Comparison of ENCODE assay signal across 26 cellular contexts in genomic region chr2:25966531-25967265, GRCh38. TPM values are rescaled to one million over a fixed set of nuclear protein-coding genes. Genes with fewer than 3 reads are reported as not detected.
A peak's percentile ranks its signal among the peaks of the same experiment; 100 is the strongest.
DNase-seq lines count a peak whose midpoint lies in the region; ATAC-seq and TF ChIP-seq lines count a peak whose summit lies in the region.
"Had no signal": no experiment of that assay in that cellular context is flagged by ENCODE, and none has a peak within 500 bp of the region (broad histone marks: within the 10 kb centered on the region; RNA-seq: fewer than 3 reads in every experiment).

No MANE protein-coding gene starts in this region.

- in situ Hi-C loops in Panc1 (cut with HindIII; ENCODE audit: low pct_unique_long_range_greater_than_20kb, low sequenced_read_pairs), result no loop called here

- intact Hi-C loops in left ventricle myocardium inferior (cut with micrococcal nuclease), result no loop called here
- intact Hi-C loops in Panc1 (cut with micrococcal nuclease; ENCODE audit: unreplicated experiment), result no loop called here
- intact Hi-C loops in thyroid gland (cut with DNase I), result no loop called here
- intact Hi-C loops in left colon (cut with DNase I, micrococcal nuclease), result no loop called here

- no peaks in the 10 kb centered on the region for H3K9me3 ChIP-seq in left ventricle myocardium inferior (replicated peaks)
- no peaks in the 10 kb centered on the region for H3K9me3 ChIP-seq in right atrium auricular region
- H3K9me3 ChIP-seq in Panc1 (ENCODE audit: control insufficient read depth, insufficient read depth, low read depth, low read length), result no peaks in the 10 kb centered on the region
- no peaks in the 10 kb centered on the region for H3K9me3 ChIP-seq in endodermal cell (ENCODE audit: control insufficient read depth, low read length)
- no peaks in the 10 kb centered on the region for H3K9me3 ChIP-seq in thyroid gland
- H3K9me3 ChIP-seq: BLaER1, Caco-2, left lung, ovary, upper lobe of left lung had no signal

- no TSS peak for BruUV-seq in Panc1 (replicated peaks; lab: Mats Ljungman, UMichigan)

- no peak overlapping the region for H3K4me3 ChIP-seq in left ventricle myocardium inferior
- no peak overlapping the region for H3K4me3 ChIP-seq in right atrium auricular region
- H3K4me3 ChIP-seq in Panc1 (ENCODE audit: low read depth in 2 of 2, low read length in 2 of 2), result no peak overlapping the region
- H3K4me3 ChIP-seq in endodermal cell (ENCODE audit: low read length), result no peak overlapping the region
- H3K4me3 ChIP-seq in thyroid gland (replicated peaks in 1 of 3), result no peak overlapping the region
- H3K4me3 ChIP-seq: BLaER1, left lung, ovary, upper lobe of left lung had no signal

- no peak overlapping the region for H3K27ac Mint-ChIP-seq in endodermal cell
- H3K27ac Mint-ChIP-seq: activated CD8-positive, alpha-beta T cell treated with anti-CD3 and anti-CD28 coated beads, Interleukin-2, amount 10 ng/mL, durations not matched to agents 7 days and 5 days; nephron had no signal

- no peaks in the 10 kb centered on the region for H3K9me3 Mint-ChIP-seq in endodermal cell
- H3K9me3 Mint-ChIP-seq: nephron had no signal

- no peaks in the 10 kb centered on the region for H3K4me1 Mint-ChIP-seq in endodermal cell
- H3K4me1 Mint-ChIP-seq: nephron had no signal

- H3K9ac ChIP-seq in endodermal cell (ENCODE audit: extremely low read depth, low read length, poor library complexity, severe bottlenecking), result no peak overlapping the region
- H3K9ac ChIP-seq: BLaER1 had no signal

- peaks cover 47% of the 10 kb centered on the region for H3K36me3 Mint-ChIP-seq in endodermal cell (ENCODE audit: low read depth)

- 0 out of 2 replicates have a peak, but pooled peaks have one; percentile 30 for ATAC-seq in Panc1
- ATAC-seq in GM18505 (IDR thresholded peaks at IDR 0.05; ENCODE audit: unreplicated experiment), result no peak
- ATAC-seq in left colon, result no peak
- ATAC-seq: activated CD8-positive, alpha-beta T cell treated with anti-CD3 and anti-CD28 coated beads, Interleukin-2, amount 10 ng/mL, durations not matched to agents 7 days and 5 days; foreskin keratinocyte; left lung had no signal

- H3K4me1 ChIP-seq in left ventricle myocardium inferior (peaks cover 13% of the 10 kb centered on the region), right atrium auricular region (peaks cover 0 to 4% of the 10 kb centered on the region in 2 donors), Panc1 (ENCODE audit: control insufficient read depth, insufficient read depth, low read length) (peaks cover 7% of the 10 kb centered on the region; the same call in 1 of the 2 replicates), endodermal cell (ENCODE audit: control insufficient read depth, insufficient read depth, low read length) (no peaks in the 10 kb centered on the region), thyroid gland (peaks cover 17 to 41% of the 10 kb centered on the region in 2 donors)
- H3K4me1 ChIP-seq: Caco-2, foreskin keratinocyte had no signal

- H3K36me3 ChIP-seq in left ventricle myocardium inferior (no peaks in the 10 kb centered on the region), right atrium auricular region (no peaks in the 10 kb centered on the region), Panc1 (ENCODE audit: control insufficient read depth, insufficient read depth, low read length) (no peaks in the 10 kb centered on the region), endodermal cell (ENCODE audit: control insufficient read depth, insufficient read depth, low read length) (peaks cover 22% of the 10 kb centered on the region), thyroid gland (no peaks in the 10 kb centered on the region)
- H3K36me3 ChIP-seq: left lung, ovary had no signal

- DNase-seq in left ventricle myocardium inferior (no peak), right atrium auricular region (ENCODE audit: low spot score) (no peak), Panc1 (ENCODE audit: low read depth, low spot score) (no peak), endodermal cell (no peak), thyroid gland (peak; percentile 72 to 77), DMS 273 (lab: John Stamatoyannopoulos, UW; ENCODE audit: unreplicated experiment) (no peak), left colon (no peak)
- DNase-seq: ACHN; activated CD4-positive, alpha-beta T cell treated with anti-CD3 and anti-CD28 coated beads for 1 hour; activated CD8-positive, alpha-beta T cell treated with anti-CD3 and anti-CD28 coated beads, Interleukin-2, amount 10 ng/mL, durations not matched to agents 7 days and 5 days; activated effector memory CD4-positive, alpha-beta T cell treated with anti-CD3 and anti-CD28 coated beads, Interleukin-2, amount 50 U/mL, for 16 hours; Caco-2; DMS79 treated with DMSO at 0.1 percent for 48 hours; effector memory CD4-positive, alpha-beta T cell; foreskin keratinocyte; Kasumi-1; left lung; NCI-H1092 treated with DMSO at 0.1 percent for 48 hours; NCI-H187 treated with DMSO at 0.1 percent for 48 hours; NCI-H774; ovary; SHP77 treated with DMSO at 0.1 percent for 48 hours; upper lobe of left lung had no signal

- CTCF ChIA-PET in Panc1 (lab: Charles Lee), result no interaction called here

- H3K4me3 Mint-ChIP-seq in endodermal cell, result no peak overlapping the region
- H3K4me3 Mint-ChIP-seq: activated CD8-positive, alpha-beta T cell treated with anti-CD3 and anti-CD28 coated beads, Interleukin-2, amount 10 ng/mL, durations not matched to agents 7 days and 5 days; nephron had no signal

- no peak overlapping the region for H3K27ac ChIP-seq in left ventricle myocardium inferior (replicated peaks)
- no peak overlapping the region for H3K27ac ChIP-seq in right atrium auricular region
- no peak overlapping the region for H3K27ac ChIP-seq in Panc1 (ENCODE audit: low read length)
- H3K27ac ChIP-seq in endodermal cell (ENCODE audit: low read depth, low read length), result no peak overlapping the region
- H3K27ac ChIP-seq in thyroid gland, result peak overlapping the region; percentile 31 to 83 (median 71)
- H3K27ac ChIP-seq: BLaER1, foreskin keratinocyte, left lung, ovary, upper lobe of left lung had no signal

- no peaks in the 10 kb centered on the region for H3K27me3 Mint-ChIP-seq in endodermal cell (ENCODE audit: insufficient read depth)

- TF ChIP-seq CTCF in left ventricle myocardium inferior (IDR thresholded peaks at IDR 0.05; ENCODE audit: borderline replicate concordance), result peak; percentile 36
- TF ChIP-seq CTCF in right atrium auricular region (IDR thresholded peaks at IDR 0.05), result no peak
- TF ChIP-seq CTCF in Panc1 (IDR thresholded peaks at IDR 0.05), result no peak
- TF ChIP-seq CTCF in endodermal cell (conservative IDR thresholded peaks at IDR 0.05), result peak; percentile 43
- TF ChIP-seq CTCF in thyroid gland (IDR thresholded peaks at IDR 0.05), result peak in 4 of 6 experiments; percentile 32 to 44 (median 36)

- H3K27me3 ChIP-seq in left ventricle myocardium inferior (ENCODE audit: low read depth) (no peaks in the 10 kb centered on the region), right atrium auricular region (no peaks in the 10 kb centered on the region), Panc1 (ENCODE audit: control insufficient read depth, insufficient read depth, low read length) (no peaks in the 10 kb centered on the region), endodermal cell (ENCODE audit: control insufficient read depth, insufficient read depth, low read length, poor library complexity, severe bottlenecking) (no peaks in the 10 kb centered on the region), thyroid gland (no peaks in the 10 kb centered on the region)
- H3K27me3 ChIP-seq: BLaER1, foreskin keratinocyte, left lung, ovary, upper lobe of left lung had no signal

- no peak for TF ChIP-seq POLR2A in thyroid gland (IDR thresholded peaks at IDR 0.05)
- no peak for TF ChIP-seq POLR2A in GM18505 (IDR thresholded peaks at IDR 0.05; ENCODE audit: borderline replicate concordance, extremely low read depth, insufficient read depth, insufficient read length)

- 92 to 98% methylated on average over 6 to 7 of the region's 7 CpGs for WGBS in endodermal cell (ENCODE audit: insufficient coverage in 1 of 2, insufficient read length in 1 of 2), 2 experiments
- WGBS in thyroid gland, 2 donors, result 32 to 42% methylated on average over 7 of the region's 7 CpGs

- POLR2A ChIA-PET in Panc1 (lab: Charles Lee), result interaction anchor here (0.8 kb wide), 1 partner anchor 10 kb away, joined by 3 read pairs; no protein-coding TSS in a partner anchor

RNA-seq across cellular contexts. Expression of gene KIF3C, which starts 15.6 kb away (rescaled TPM):
- total RNA-seq in left ventricle myocardium inferior (2.0 TPM), right atrium auricular region (1 to 10 TPM; 3.3 to 3.5 TPM), Panc1 (2021; ENCODE audit: unreplicated experiment) (55.7 TPM), endodermal cell (10 to 100 TPM; 42.9 to 51.4 TPM), thyroid gland (10 to 100 TPM in 3 of 4 donors, 1 to 10 TPM in 1; 9.9 to 13.8 (median 11.7) TPM), left colon (1 to 10 TPM; 2.0 to 2.3 TPM)
- 77.9 TPM for polyA plus RNA-seq in Panc1 (2012; ENCODE audit: insufficient read length)
- 47.4 TPM for polyA plus RNA-seq in endodermal cell (2013, experiment 1 of 2)
- 43.6 TPM for polyA plus RNA-seq in endodermal cell (2013, experiment 2 of 2)

Comparison
In these comparisons a context has a peak if more than half of its experiments do, and no peak if none do; other contexts are left out.
1. CTCF ChIP-seq: peak in left ventricle myocardium inferior (single experiment), endodermal cell (single experiment) and thyroid gland (4 of 6); none in right atrium auricular region (0 of 2) and Panc1 (single experiment).
2. DNase-seq: peak in thyroid gland (2 of 2); none in left ventricle myocardium inferior (single experiment), right atrium auricular region (single experiment), Panc1 (single experiment), endodermal cell (single experiment), DMS 273 (single experiment) and left colon (0 of 2).
3. H3K27ac ChIP-seq: peak in thyroid gland (3 of 3); none in left ventricle myocardium inferior (single experiment), right atrium auricular region (0 of 2), Panc1 (single experiment) and endodermal cell (single experiment).